ENCODE assay signal across 12 cellular contexts in genomic region chr18:13376298-13376840, GRCh38.
DNase-seq lines count a peak whose midpoint lies in the region; ATAC-seq and TF ChIP-seq lines count a peak whose summit lies in the region.
"Had no signal": no experiment of that assay in that cellular context is flagged by ENCODE, and none has a peak within 500 bp of the region (broad histone marks: within the 10 kb centered on the region; RNA-seq: fewer than 3 reads in every experiment).

No MANE protein-coding gene starts in this region.

- H3K36me3 ChIP-seq in endodermal cell (ENCODE audit: control insufficient read depth, insufficient read depth, low read length): no peaks in the 10 kb centered on the region
- H3K36me3 ChIP-seq: ovary had no signal

- H3K27ac Mint-ChIP-seq in T-helper 2 cell treated with Interferon-gamma antibody and Interleukin-4, amounts not matched to agents 5 μg/mL and 100 μg/mL, for 36 hours: peak overlapping the region; percentile 95
- peak overlapping the region; percentile 95 for H3K27ac Mint-ChIP-seq in activated T-helper 1 cell treated with anti-CD3 and anti-CD28 coated beads, Interleukin-12 subunit alpha, Interleukin-12 subunit beta, Interleukin-2, Interleukin-4 antibody, amounts not matched to agents 30 ng/mL and 10 ng/mL and 1 ng/mL, durations not matched to agents 14 hours and 24 hours and 36 hours
- no peak overlapping the region for H3K27ac Mint-ChIP-seq in endodermal cell
- H3K27ac Mint-ChIP-seq: immature natural killer cell had no signal

- no peaks in the 10 kb centered on the region for H3K27me3 Mint-ChIP-seq in T-helper 2 cell treated with Interferon-gamma antibody and Interleukin-4, amounts not matched to agents 5 μg/mL and 100 μg/mL, for 36 hours (ENCODE audit: low read depth)
- H3K27me3 Mint-ChIP-seq in activated T-helper 1 cell treated with anti-CD3 and anti-CD28 coated beads, Interleukin-12 subunit alpha, Interleukin-12 subunit beta, Interleukin-2, Interleukin-4 antibody, amounts not matched to agents 30 ng/mL and 10 ng/mL and 1 ng/mL, durations not matched to agents 14 hours and 24 hours and 36 hours (ENCODE audit: insufficient read depth): peaks cover 4% of the 10 kb centered on the region
- no peaks in the 10 kb centered on the region for H3K27me3 Mint-ChIP-seq in endodermal cell (ENCODE audit: insufficient read depth)

- intact Hi-C loops in activated T-helper 1 cell treated with anti-CD3 and anti-CD28 coated beads, Interleukin-12 subunit alpha, Interleukin-12 subunit beta, Interleukin-2, Interleukin-4 antibody, amounts not matched to agents 30 ng/mL and 10 ng/mL and 1 ng/mL, durations not matched to agents 14 hours and 24 hours and 36 hours (cut with micrococcal nuclease): loop anchor here (2.0 to 10.0 kb wide), 7 partner anchors 22 to 1524 kb away; partner anchors contain the start of genes CEP192 and CHMP1B

- TF ChIP-seq CTCF in endodermal cell (conservative IDR thresholded peaks at IDR 0.05): no peak

- WGBS in endodermal cell (ENCODE audit: insufficient coverage in 1 of 2, insufficient read length in 1 of 2), 2 experiments: 91 to 97% methylated on average over 23 of the region's 23 CpGs

- no peaks in the 10 kb centered on the region for H3K4me1 ChIP-seq in endodermal cell (ENCODE audit: control insufficient read depth, insufficient read depth, low read length)

- no peak overlapping the region for H3K27ac ChIP-seq in endodermal cell (ENCODE audit: low read depth, low read length)
- peak overlapping the region; percentile 35 for H3K27ac ChIP-seq in substantia nigra (ENCODE audit: low read depth, low read length, poor library complexity, severe bottlenecking)
- H3K27ac ChIP-seq: ovary had no signal

- no peak overlapping the region for H3K9ac ChIP-seq in endodermal cell (ENCODE audit: extremely low read depth, low read length, poor library complexity, severe bottlenecking)

- no peak overlapping the region for H3K4me3 ChIP-seq in endodermal cell (ENCODE audit: low read length)
- H3K4me3 ChIP-seq: ovary had no signal

- H3K9me3 ChIP-seq in endodermal cell (ENCODE audit: control insufficient read depth, low read length): no peaks in the 10 kb centered on the region
- H3K9me3 ChIP-seq: ovary had no signal

- H3K36me3 Mint-ChIP-seq in T-helper 2 cell treated with Interferon-gamma antibody and Interleukin-4, amounts not matched to agents 5 μg/mL and 100 μg/mL, for 36 hours (ENCODE audit: low read depth): no peaks in the 10 kb centered on the region
- H3K36me3 Mint-ChIP-seq in activated T-helper 1 cell treated with anti-CD3 and anti-CD28 coated beads, Interleukin-12 subunit alpha, Interleukin-12 subunit beta, Interleukin-2, Interleukin-4 antibody, amounts not matched to agents 30 ng/mL and 10 ng/mL and 1 ng/mL, durations not matched to agents 14 hours and 24 hours and 36 hours (ENCODE audit: low read depth): no peaks in the 10 kb centered on the region
- no peaks in the 10 kb centered on the region for H3K36me3 Mint-ChIP-seq in endodermal cell (ENCODE audit: low read depth)
- H3K36me3 Mint-ChIP-seq: immature natural killer cell had no signal

- ATAC-seq in HG03439 (IDR thresholded peaks at IDR 0.05; ENCODE audit: unreplicated experiment): no peak
- no peak for ATAC-seq in HG03460 (IDR thresholded peaks at IDR 0.05; ENCODE audit: unreplicated experiment)

- no peaks in the 10 kb centered on the region for H3K9me3 Mint-ChIP-seq in T-helper 2 cell treated with Interferon-gamma antibody and Interleukin-4, amounts not matched to agents 5 μg/mL and 100 μg/mL, for 36 hours
- H3K9me3 Mint-ChIP-seq in activated T-helper 1 cell treated with anti-CD3 and anti-CD28 coated beads, Interleukin-12 subunit alpha, Interleukin-12 subunit beta, Interleukin-2, Interleukin-4 antibody, amounts not matched to agents 30 ng/mL and 10 ng/mL and 1 ng/mL, durations not matched to agents 14 hours and 24 hours and 36 hours: no peaks in the 10 kb centered on the region
- H3K9me3 Mint-ChIP-seq in endodermal cell: no peaks in the 10 kb centered on the region
- H3K9me3 Mint-ChIP-seq: immature natural killer cell had no signal

- peak overlapping the region; percentile 80 for H3K4me3 Mint-ChIP-seq in T-helper 2 cell treated with Interferon-gamma antibody and Interleukin-4, amounts not matched to agents 5 μg/mL and 100 μg/mL, for 36 hours
- H3K4me3 Mint-ChIP-seq in activated T-helper 1 cell treated with anti-CD3 and anti-CD28 coated beads, Interleukin-12 subunit alpha, Interleukin-12 subunit beta, Interleukin-2, Interleukin-4 antibody, amounts not matched to agents 30 ng/mL and 10 ng/mL and 1 ng/mL, durations not matched to agents 14 hours and 24 hours and 36 hours: peak overlapping the region; percentile 74
- H3K4me3 Mint-ChIP-seq in endodermal cell: no peak overlapping the region
- H3K4me3 Mint-ChIP-seq: immature natural killer cell had no signal

- peaks cover 67% of the 10 kb centered on the region for H3K4me1 Mint-ChIP-seq in T-helper 2 cell treated with Interferon-gamma antibody and Interleukin-4, amounts not matched to agents 5 μg/mL and 100 μg/mL, for 36 hours (ENCODE audit: low read depth)
- H3K4me1 Mint-ChIP-seq in activated T-helper 1 cell treated with anti-CD3 and anti-CD28 coated beads, Interleukin-12 subunit alpha, Interleukin-12 subunit beta, Interleukin-2, Interleukin-4 antibody, amounts not matched to agents 30 ng/mL and 10 ng/mL and 1 ng/mL, durations not matched to agents 14 hours and 24 hours and 36 hours (ENCODE audit: low read depth): peaks cover 79% of the 10 kb centered on the region
- no peaks in the 10 kb centered on the region for H3K4me1 Mint-ChIP-seq in endodermal cell

- H3K27me3 ChIP-seq in endodermal cell (ENCODE audit: control insufficient read depth, insufficient read depth, low read length, poor library complexity, severe bottlenecking): no peaks in the 10 kb centered on the region
- H3K27me3 ChIP-seq: ovary had no signal

- peak; percentile 46 for DNase-seq in T-helper 2 cell treated with Interferon-gamma antibody and Interleukin-4, amounts not matched to agents 5 μg/mL and 100 μg/mL, for 36 hours (ENCODE audit: low spot score)
- peak; percentile 16 for DNase-seq in activated T-helper 1 cell treated with anti-CD3 and anti-CD28 coated beads, Interleukin-12 subunit alpha, Interleukin-12 subunit beta, Interleukin-2, Interleukin-4 antibody, amounts not matched to agents 30 ng/mL and 10 ng/mL and 1 ng/mL, durations not matched to agents 14 hours and 24 hours and 36 hours (ENCODE audit: low spot score)
- DNase-seq in endodermal cell: peak; percentile 33
- DNase-seq in substantia nigra (lab: John Stamatoyannopoulos, UW): peak in 2 of 49 donors; percentile 48 to 49
- no peak for DNase-seq in NCI-H446 treated with DMSO at 0.1 percent for 48 hours (lab: John Stamatoyannopoulos, UW)
- DNase-seq in globus pallidus (ENCODE audit: low spot score): no peak
- DNase-seq: EL, immature natural killer cell, IMR-90, ovary had no signal

Comparison
In these comparisons a context has a peak if more than half of its experiments do, and no peak if none do; other contexts are left out.
1. DNase-seq: peak in T-helper 2 cell treated with Interferon-gamma antibody and Interleukin-4, amounts not matched to agents 5 μg/mL and 100 μg/mL, for 36 hours (single experiment), activated T-helper 1 cell treated with anti-CD3 and anti-CD28 coated beads, Interleukin-12 subunit alpha, Interleukin-12 subunit beta, Interleukin-2, Interleukin-4 antibody, amounts not matched to agents 30 ng/mL and 10 ng/mL and 1 ng/mL, durations not matched to agents 14 hours and 24 hours and 36 hours (single experiment) and endodermal cell (single experiment); none in NCI-H446 treated with DMSO at 0.1 percent for 48 hours (single experiment) and globus pallidus (single experiment).